2 cellular contexts compared by ENCODE assay signal in genomic region chr12:116187158-116187511, GRCh38.
TF ChIP-seq lines count a peak whose summit lies in the region.

No MANE protein-coding gene starts in this region.

TF ChIP-seq in K562, 482 proteins besides CTCF, POLR2A, EP300 and RAD21 (continued from another document):
- TF ChIP-seq ZNF277 (CRISPR knock-in tag; IDR thresholded peaks at IDR 0.05; ENCODE audit: borderline replicate concordance) (no peak), GATAD2A (IDR thresholded peaks at IDR 0.05) (no peak), EHMT2 (IDR thresholded peaks at IDR 0.05) (0 out of 2 replicates have a peak, but pooled peaks have one; percentile 31), MEIS2 (IDR thresholded peaks at IDR 0.05; ENCODE audit: partially characterized antibody) (peak; percentile 55), HDAC1 (IDR thresholded peaks at IDR 0.05) (0 out of 4 replicates have a peak, but pooled peaks of 1 of the 2 experiments have one; percentile 30)
- TF ChIP-seq, protein P1, sequence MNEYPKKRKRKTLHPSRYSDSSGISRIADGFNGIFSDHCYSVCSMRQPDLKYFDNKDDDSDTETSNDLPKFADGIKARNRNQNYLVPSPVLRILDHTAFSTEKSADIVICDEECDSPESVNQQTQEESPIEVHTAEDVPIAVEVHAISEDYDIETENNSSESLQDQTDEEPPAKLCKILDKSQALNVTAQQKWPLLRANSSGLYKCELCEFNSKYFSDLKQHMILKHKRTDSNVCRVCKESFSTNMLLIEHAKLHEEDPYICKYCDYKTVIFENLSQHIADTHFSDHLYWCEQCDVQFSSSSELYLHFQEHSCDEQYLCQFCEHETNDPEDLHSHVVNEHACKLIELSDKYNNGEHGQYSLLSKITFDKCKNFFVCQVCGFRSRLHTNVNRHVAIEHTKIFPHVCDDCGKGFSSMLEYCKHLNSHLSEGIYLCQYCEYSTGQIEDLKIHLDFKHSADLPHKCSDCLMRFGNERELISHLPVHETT (CRISPR knock-in tag; conservative IDR thresholded peaks at IDR 0.05 in 1 of 2, IDR thresholded peaks at IDR 0.05 in 1 of 2): no peak
- TF ChIP-seq, protein P2, sequence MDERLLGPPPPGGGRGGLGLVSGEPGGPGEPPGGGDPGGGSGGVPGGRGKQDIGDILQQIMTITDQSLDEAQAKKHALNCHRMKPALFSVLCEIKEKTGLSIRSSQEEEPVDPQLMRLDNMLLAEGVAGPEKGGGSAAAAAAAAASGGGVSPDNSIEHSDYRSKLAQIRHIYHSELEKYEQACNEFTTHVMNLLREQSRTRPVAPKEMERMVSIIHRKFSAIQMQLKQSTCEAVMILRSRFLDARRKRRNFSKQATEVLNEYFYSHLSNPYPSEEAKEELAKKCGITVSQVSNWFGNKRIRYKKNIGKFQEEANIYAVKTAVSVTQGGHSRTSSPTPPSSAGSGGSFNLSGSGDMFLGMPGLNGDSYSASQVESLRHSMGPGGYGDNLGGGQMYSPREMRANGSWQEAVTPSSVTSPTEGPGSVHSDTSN (CRISPR knock-in tag; IDR thresholded peaks at IDR 0.05; ENCODE audit: low read depth): no peak
- TF ChIP-seq, protein P2 (tag; conservative IDR thresholded peaks at IDR 0.05; ENCODE audit: low read depth): peak; percentile 34; the same call in 1 of the 2 replicates

TF ChIP-seq in WTC11, 78 proteins besides CTCF, POLR2A, EP300 and RAD21 (continued from another document):
- TF ChIP-seq HMGXB4 (CRISPR knock-in tag; IDR thresholded peaks at IDR 0.05): no peak
- TF ChIP-seq ATF3 (CRISPR knock-in tag; conservative IDR thresholded peaks at IDR 0.05): no peak
- no peak for TF ChIP-seq ARID4B (CRISPR knock-in tag; IDR thresholded peaks at IDR 0.05; ENCODE audit: borderline replicate concordance)
- no peak for TF ChIP-seq NR1H2 (CRISPR knock-in tag; IDR thresholded peaks at IDR 0.05)
- TF ChIP-seq ESRRA (CRISPR knock-in tag; IDR thresholded peaks at IDR 0.05; ENCODE audit: borderline replicate concordance): no peak
- TF ChIP-seq, protein P3, sequence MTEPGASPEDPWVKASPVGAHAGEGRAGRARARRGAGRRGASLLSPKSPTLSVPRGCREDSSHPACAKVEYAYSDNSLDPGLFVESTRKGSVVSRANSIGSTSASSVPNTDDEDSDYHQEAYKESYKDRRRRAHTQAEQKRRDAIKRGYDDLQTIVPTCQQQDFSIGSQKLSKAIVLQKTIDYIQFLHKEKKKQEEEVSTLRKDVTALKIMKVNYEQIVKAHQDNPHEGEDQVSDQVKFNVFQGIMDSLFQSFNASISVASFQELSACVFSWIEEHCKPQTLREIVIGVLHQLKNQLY (CRISPR knock-in tag; IDR thresholded peaks at IDR 0.05): no peak
- TF ChIP-seq ZNF423 (CRISPR knock-in tag; IDR thresholded peaks at IDR 0.05): no peak
- TF ChIP-seq CREM (CRISPR knock-in tag; IDR thresholded peaks at IDR 0.05): no peak
- TF ChIP-seq, protein P4, sequence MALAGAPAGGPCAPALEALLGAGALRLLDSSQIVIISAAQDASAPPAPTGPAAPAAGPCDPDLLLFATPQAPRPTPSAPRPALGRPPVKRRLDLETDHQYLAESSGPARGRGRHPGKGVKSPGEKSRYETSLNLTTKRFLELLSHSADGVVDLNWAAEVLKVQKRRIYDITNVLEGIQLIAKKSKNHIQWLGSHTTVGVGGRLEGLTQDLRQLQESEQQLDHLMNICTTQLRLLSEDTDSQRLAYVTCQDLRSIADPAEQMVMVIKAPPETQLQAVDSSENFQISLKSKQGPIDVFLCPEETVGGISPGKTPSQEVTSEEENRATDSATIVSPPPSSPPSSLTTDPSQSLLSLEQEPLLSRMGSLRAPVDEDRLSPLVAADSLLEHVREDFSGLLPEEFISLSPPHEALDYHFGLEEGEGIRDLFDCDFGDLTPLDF (CRISPR knock-in tag; IDR thresholded peaks at IDR 0.05): no peak
- TF ChIP-seq TEAD4 (CRISPR knock-in tag; IDR thresholded peaks at IDR 0.05): no peak
- TF ChIP-seq, protein P5, sequence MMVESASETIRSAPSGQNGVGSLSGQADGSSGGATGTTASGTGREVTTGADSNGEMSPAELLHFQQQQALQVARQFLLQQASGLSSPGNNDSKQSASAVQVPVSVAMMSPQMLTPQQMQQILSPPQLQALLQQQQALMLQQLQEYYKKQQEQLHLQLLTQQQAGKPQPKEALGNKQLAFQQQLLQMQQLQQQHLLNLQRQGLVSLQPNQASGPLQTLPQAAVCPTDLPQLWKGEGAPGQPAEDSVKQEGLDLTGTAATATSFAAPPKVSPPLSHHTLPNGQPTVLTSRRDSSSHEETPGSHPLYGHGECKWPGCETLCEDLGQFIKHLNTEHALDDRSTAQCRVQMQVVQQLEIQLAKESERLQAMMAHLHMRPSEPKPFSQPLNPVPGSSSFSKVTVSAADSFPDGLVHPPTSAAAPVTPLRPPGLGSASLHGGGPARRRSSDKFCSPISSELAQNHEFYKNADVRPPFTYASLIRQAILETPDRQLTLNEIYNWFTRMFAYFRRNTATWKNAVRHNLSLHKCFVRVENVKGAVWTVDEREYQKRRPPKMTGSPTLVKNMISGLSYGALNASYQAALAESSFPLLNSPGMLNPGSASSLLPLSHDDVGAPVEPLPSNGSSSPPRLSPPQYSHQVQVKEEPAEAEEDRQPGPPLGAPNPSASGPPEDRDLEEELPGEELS (CRISPR knock-in tag; IDR thresholded peaks at IDR 0.05): no peak
- no peak for TF ChIP-seq EMX1 (CRISPR knock-in tag; IDR thresholded peaks at IDR 0.05)
- TF ChIP-seq, protein P6, sequence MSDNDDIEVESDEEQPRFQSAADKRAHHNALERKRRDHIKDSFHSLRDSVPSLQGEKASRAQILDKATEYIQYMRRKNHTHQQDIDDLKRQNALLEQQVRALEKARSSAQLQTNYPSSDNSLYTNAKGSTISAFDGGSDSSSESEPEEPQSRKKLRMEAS (CRISPR knock-in tag; IDR thresholded peaks at IDR 0.05): no peak
- TF ChIP-seq ZBTB21 (CRISPR knock-in tag; IDR thresholded peaks at IDR 0.05; ENCODE audit: borderline replicate concordance): no peak
- no peak for TF ChIP-seq PRRX2 (CRISPR knock-in tag; IDR thresholded peaks at IDR 0.05)
- TF ChIP-seq ZMAT4 (CRISPR knock-in tag; IDR thresholded peaks at IDR 0.05): no peak
